Comparison of ENCODE assay signal across 18 cellular contexts in genomic region chr9:37383393-37383792, GRCh38.
"Had no signal": no experiment of that assay in that cellular context is flagged by ENCODE, and none has a peak within 500 bp of the region (broad histone marks: within the 10 kb centered on the region; RNA-seq: fewer than 3 reads in every experiment).

No MANE protein-coding gene starts in this region.

- H3K36me3 ChIP-seq: thyroid gland had no signal

- H3K27me3 ChIP-seq: body of pancreas, dorsolateral prefrontal cortex, thyroid gland had no signal

- H3K27ac ChIP-seq: body of pancreas, dorsolateral prefrontal cortex, thyroid gland had no signal

- H3K36me3 Mint-ChIP-seq: activated CD8-positive, alpha-beta memory T cell treated with anti-CD3 and anti-CD28 coated beads, Interleukin-2, amount 10 ng/mL, durations not matched to agents 7 days and 5 days; activated naive CD8-positive, alpha-beta T cell treated with anti-CD3 and anti-CD28 coated beads, Interleukin-2, amount 10 ng/mL, durations not matched to agents 7 days and 5 days had no signal

- H3K4me3 ChIP-seq: body of pancreas, dorsolateral prefrontal cortex, smooth muscle cell, thyroid gland had no signal

- H3K4me1 ChIP-seq: body of pancreas, thyroid gland had no signal

- H3K9me3 ChIP-seq: body of pancreas, thyroid gland had no signal

- H3K4me2 ChIP-seq: smooth muscle cell had no signal

- H3K4me1 Mint-ChIP-seq: activated CD4-positive, alpha-beta memory T cell treated with anti-CD3 and anti-CD28 coated beads, Interleukin-2, amount 10 ng/mL, durations not matched to agents 7 days and 5 days; activated CD8-positive, alpha-beta memory T cell treated with anti-CD3 and anti-CD28 coated beads, Interleukin-2, amount 10 ng/mL, durations not matched to agents 7 days and 5 days; activated naive CD8-positive, alpha-beta T cell treated with anti-CD3 and anti-CD28 coated beads, Interleukin-2, amount 10 ng/mL, durations not matched to agents 7 days and 5 days had no signal

- DNase-seq: activated CD4-positive, alpha-beta memory T cell treated with anti-CD3 and anti-CD28 coated beads, Interleukin-2, amount 10 ng/mL, durations not matched to agents 7 days and 5 days; activated CD4-positive, alpha-beta T cell treated with anti-CD3 and anti-CD28 coated beads for 48 hours; activated CD4-positive, CD25-positive, alpha-beta regulatory T cell; activated CD8-positive, alpha-beta memory T cell treated with anti-CD3 and anti-CD28 coated beads, Interleukin-2, amount 10 ng/mL, durations not matched to agents 7 days and 5 days; activated naive CD4-positive, alpha-beta T cell treated with Interleukin-2 at 50 U/mL for 16 hours; activated naive CD8-positive, alpha-beta T cell treated with anti-CD3 and anti-CD28 coated beads, Interleukin-2, amount 10 ng/mL, durations not matched to agents 7 days and 5 days; activated T-cell treated with anti-CD3 and anti-CD28 coated beads, Interleukin-2, amount 50 U/mL, for 24 hours; body of pancreas; dorsolateral prefrontal cortex; mesenchymal stem cell; naive thymus-derived CD8-positive, alpha-beta T cell; nucleus accumbens; stimulated activated CD4-positive, alpha-beta T cell treated with anti-CD3 and anti-CD28 coated beads, Interleukin-4, amount 100 ng/mL, for 4 hours; stimulated activated naive CD4-positive, alpha-beta T cell; thyroid gland had no signal

- ATAC-seq: activated CD8-positive, alpha-beta memory T cell treated with anti-CD3 and anti-CD28 coated beads, Interleukin-2, amount 10 ng/mL, durations not matched to agents 7 days and 5 days; body of pancreas; naive thymus-derived CD8-positive, alpha-beta T cell; sciatic nerve had no signal

- H3K27ac Mint-ChIP-seq: activated CD4-positive, alpha-beta memory T cell treated with anti-CD3 and anti-CD28 coated beads, Interleukin-2, amount 10 ng/mL, durations not matched to agents 7 days and 5 days; activated CD8-positive, alpha-beta memory T cell treated with anti-CD3 and anti-CD28 coated beads, Interleukin-2, amount 10 ng/mL, durations not matched to agents 7 days and 5 days; activated naive CD8-positive, alpha-beta T cell treated with anti-CD3 and anti-CD28 coated beads, Interleukin-2, amount 10 ng/mL, durations not matched to agents 7 days and 5 days; activated T-cell treated with anti-CD3 and anti-CD28 coated beads, Interleukin-2, amount 50 U/mL, for 24 hours; activated T-helper 2 cell treated with anti-CD3 and anti-CD28 coated beads, Interferon-gamma antibody, Interleukin-2, Interleukin-4, amounts not matched to agents 10 μg/mL and 5 μg/mL and 100 μg/mL, durations not matched to agents 14 hours and 24 hours and 36 hours had no signal

- H3K4me3 Mint-ChIP-seq: activated CD4-positive, alpha-beta memory T cell treated with anti-CD3 and anti-CD28 coated beads, Interleukin-2, amount 10 ng/mL, durations not matched to agents 7 days and 5 days; activated CD8-positive, alpha-beta memory T cell treated with anti-CD3 and anti-CD28 coated beads, Interleukin-2, amount 10 ng/mL, durations not matched to agents 7 days and 5 days; activated naive CD8-positive, alpha-beta T cell treated with anti-CD3 and anti-CD28 coated beads, Interleukin-2, amount 10 ng/mL, durations not matched to agents 7 days and 5 days; activated T-cell treated with anti-CD3 and anti-CD28 coated beads, Interleukin-2, amount 50 U/mL, for 24 hours; naive thymus-derived CD8-positive, alpha-beta T cell had no signal

- H3K9me3 Mint-ChIP-seq: activated CD4-positive, alpha-beta memory T cell treated with anti-CD3 and anti-CD28 coated beads, Interleukin-2, amount 10 ng/mL, durations not matched to agents 7 days and 5 days; activated naive CD8-positive, alpha-beta T cell treated with anti-CD3 and anti-CD28 coated beads, Interleukin-2, amount 10 ng/mL, durations not matched to agents 7 days and 5 days; activated T-cell treated with anti-CD3 and anti-CD28 coated beads, Interleukin-2, amount 50 U/mL, for 24 hours; activated T-helper 2 cell treated with anti-CD3 and anti-CD28 coated beads, Interferon-gamma antibody, Interleukin-2, Interleukin-4, amounts not matched to agents 10 μg/mL and 5 μg/mL and 100 μg/mL, durations not matched to agents 14 hours and 24 hours and 36 hours; naive thymus-derived CD8-positive, alpha-beta T cell had no signal

- H3K27me3 Mint-ChIP-seq: activated naive CD8-positive, alpha-beta T cell treated with anti-CD3 and anti-CD28 coated beads, Interleukin-2, amount 10 ng/mL, durations not matched to agents 7 days and 5 days had no signal
